In genomic region chr2:175312137-175312536, GRCh38 we compare ENCODE assay signal across 23 cellular contexts.
"Had no signal": no experiment of that assay in that cellular context is flagged by ENCODE, and none has a peak within 500 bp of the region (broad histone marks: within the 10 kb centered on the region; RNA-seq: fewer than 3 reads in every experiment).

No MANE protein-coding gene starts in this region.

- H3K9me3 ChIP-seq: esophagus muscularis mucosa, mucosa of descending colon, neutrophil, pancreas, testis, tibial artery had no signal

- H3K4me3 ChIP-seq: esophagus muscularis mucosa, mucosa of descending colon, pancreas, testis, tibial artery had no signal

- DNase-seq: effector CD8-positive, alpha-beta T cell; endodermal cell; foreskin melanocyte; kidney; mesenchymal stem cell; mucosa of descending colon; naive B cell; pancreas; retina; stimulated activated CD4-positive, alpha-beta T cell treated with anti-CD3 and anti-CD28 coated beads, Interleukin-2, amount 100 ng/mL, for 24 hours; stimulated activated CD4-positive, alpha-beta T cell treated with anti-CD3 and anti-CD28 coated beads, Interleukin-4, amount 100 ng/mL, for 24 hours; stimulated activated naive CD8-positive, alpha-beta T cell treated with anti-CD3 and anti-CD28 coated beads, Interleukin-15, Interleukin-2, amounts not matched to agents 100 U/mL and 50 U/mL, for 24 hours; substantia nigra; testis; tibial artery had no signal

- ATAC-seq: left lobe of liver; mucosa of descending colon; natural killer cell treated with Interleukin-12 subunit alpha and Interleukin-12 subunit beta and Interleukin-15 and Interleukin-18, amount 100 ng/mL, for 72 hours; pancreas; sciatic nerve; stimulated activated memory B cell treated with anti-CD40 and anti-IgM and Interleukin-4, amounts not matched to agents 10 μg/mL and 1 μg/mL and 100 μg/mL, for 72 hours; stimulated activated naive CD8-positive, alpha-beta T cell treated with anti-CD3 and anti-CD28 coated beads, Interleukin-15, Interleukin-2, amounts not matched to agents 100 U/mL and 50 U/mL, for 24 hours had no signal

- H3K36me3 ChIP-seq: esophagus muscularis mucosa, neutrophil, pancreas, tibial artery had no signal

- H3K27ac ChIP-seq: epithelial cell of prostate, esophagus muscularis mucosa, neutrophil, pancreas, testis, tibial artery had no signal

- H3K4me1 ChIP-seq: esophagus muscularis mucosa, pancreas, testis, tibial artery had no signal

- FAIRE-seq: colon, kidney, pancreas had no signal

- H3K27me3 ChIP-seq: pancreas, testis had no signal
